Comparison of ENCODE assay signal across 8 cellular contexts in genomic region chr7:38369816-38370493, GRCh38.
DNase-seq lines count a peak whose midpoint lies in the region; ATAC-seq and TF ChIP-seq lines count a peak whose summit lies in the region.

No MANE protein-coding gene starts in this region.

- DNase-seq in AG10803 (ENCODE audit: low read depth) (peak; percentile 76), NCI-H510A (lab: John Stamatoyannopoulos, UW) (peak; percentile 59), dedifferentiated amniotic fluid mesenchymal stem cell (ENCODE audit: extremely low spot score) (peak; percentile 88), lower lobe of right lung (peak; percentile 93)
- DNase-seq in activated CD4-positive, alpha-beta T cell treated with anti-CD3 and anti-CD28 coated beads for 48 hours: peak; percentile 92
- DNase-seq in stimulated activated CD4-positive, alpha-beta T cell treated with anti-CD3 and anti-CD28 coated beads, TNF-alpha, amount 100 ng/mL, for 4 hours (ENCODE audit: low read depth in 3 of 3): peak; percentile 48 to 63 (median 62)

- ATAC-seq in GM19023 (IDR thresholded peaks at IDR 0.05; ENCODE audit: unreplicated experiment) (peak; percentile 50), HG03175 (IDR thresholded peaks at IDR 0.05; ENCODE audit: unreplicated experiment) (peak; percentile 84), lower lobe of right lung (peak; percentile 92 to 95)

- H3K4me3 ChIP-seq in AG10803 (ENCODE audit: low read length) (no peak overlapping the region), lower lobe of right lung (no peak overlapping the region)

- no peak overlapping the region for H3K27ac ChIP-seq in lower lobe of right lung

- H3K4me1 ChIP-seq in lower lobe of right lung: peaks cover 23% of the 10 kb centered on the region

- H3K36me3 ChIP-seq in lower lobe of right lung: no peaks in the 10 kb centered on the region

- H3K27me3 ChIP-seq in lower lobe of right lung (ENCODE audit: low read depth): no peaks in the 10 kb centered on the region

- H3K9me3 ChIP-seq in lower lobe of right lung: no peaks in the 10 kb centered on the region

- TF ChIP-seq CTCF in AG10803 (conservative IDR thresholded peaks at IDR 0.05; ENCODE audit: low read length): peak; percentile 80
- peak; percentile 91 for TF ChIP-seq CTCF in lower lobe of right lung (IDR thresholded peaks at IDR 0.05)

- intact Hi-C loops in lower lobe of right lung (cut with DNase I): no loop called here
